In genomic region chr2:120609826-120610395, GRCh38 we compare ENCODE assay signal across 25 cellular contexts.
"Had no signal": no experiment of that assay in that cellular context is flagged by ENCODE, and none has a peak within 500 bp of the region (broad histone marks: within the 10 kb centered on the region; RNA-seq: fewer than 3 reads in every experiment).

No MANE protein-coding gene starts in this region.

- H3K9me3 Mint-ChIP-seq: immature natural killer cell; naive B cell; nephron; stimulated activated memory B cell treated with anti-CD40 and anti-IgM and Interleukin-4, amounts not matched to agents 10 μg/mL and 1 μg/mL and 100 μg/mL, for 72 hours; stimulated activated naive CD8-positive, alpha-beta T cell treated with anti-CD3 and anti-CD28 coated beads, Interleukin-15, Interleukin-2, amounts not matched to agents 100 ng/mL and 50 ng/mL, for 24 hours had no signal

- H3K4me3 Mint-ChIP-seq: immature natural killer cell; naive B cell; nephron; stimulated activated memory B cell treated with anti-CD40 and anti-IgM and Interleukin-4, amounts not matched to agents 10 μg/mL and 1 μg/mL and 100 μg/mL, for 72 hours; stimulated activated naive CD8-positive, alpha-beta T cell treated with anti-CD3 and anti-CD28 coated beads, Interleukin-15, Interleukin-2, amounts not matched to agents 100 ng/mL and 50 ng/mL, for 24 hours had no signal

- H3K4me3 ChIP-seq: esophagus muscularis mucosa, gastroesophageal sphincter, lung, ovary, right lobe of liver, spleen, testis, tibial nerve had no signal

- H3K4me1 ChIP-seq: right lobe of liver, spleen, testis had no signal

- H3K27ac ChIP-seq: epithelial cell of prostate, esophagus muscularis mucosa, gastroesophageal sphincter, neutrophil, ovary, right lobe of liver, spleen, testis, tibial nerve had no signal

- H3K9me3 ChIP-seq: esophagus muscularis mucosa, gastroesophageal sphincter, neutrophil, ovary, right lobe of liver, spleen, testis, tibial nerve had no signal

- DNase-seq: effector memory CD4-positive, alpha-beta T cell; foreskin fibroblast; glutamatergic neuron; immature natural killer cell; left cardiac atrium; left ventricle myocardium superior; mesenchymal stem cell; midbrain; naive B cell; ovary; spleen; stimulated activated CD4-positive, alpha-beta T cell treated with anti-CD3 and anti-CD28 coated beads, Interleukin-15, amount 100 ng/mL, for 24 hours; stimulated activated CD4-positive, alpha-beta T cell treated with anti-CD3 and anti-CD28 coated beads, Interleukin-1b, Interleukin-23, amount 100 ng/mL, for 48 hours; stimulated activated CD4-positive, alpha-beta T cell treated with anti-CD3 and anti-CD28 coated beads, Interleukin-4, amount 100 ng/mL, for 24 hours; testis had no signal

- H3K27me3 Mint-ChIP-seq: stimulated activated naive CD8-positive, alpha-beta T cell treated with anti-CD3 and anti-CD28 coated beads, Interleukin-15, Interleukin-2, amounts not matched to agents 100 ng/mL and 50 ng/mL, for 24 hours had no signal

- H3K36me3 ChIP-seq: esophagus muscularis mucosa, gastroesophageal sphincter, neutrophil, ovary, right lobe of liver, spleen, tibial nerve had no signal

- H3K27ac Mint-ChIP-seq: immature natural killer cell; naive B cell; stimulated activated memory B cell treated with anti-CD40 and anti-IgM and Interleukin-4, amounts not matched to agents 10 μg/mL and 1 μg/mL and 100 μg/mL, for 72 hours; stimulated activated naive CD8-positive, alpha-beta T cell treated with anti-CD3 and anti-CD28 coated beads, Interleukin-15, Interleukin-2, amounts not matched to agents 100 ng/mL and 50 ng/mL, for 24 hours had no signal

- H3K4me1 Mint-ChIP-seq: immature natural killer cell; stimulated activated memory B cell treated with anti-CD40 and anti-IgM and Interleukin-4, amounts not matched to agents 10 μg/mL and 1 μg/mL and 100 μg/mL, for 72 hours had no signal

- H3K27me3 ChIP-seq: ovary, right lobe of liver, testis, tibial nerve had no signal

- H3K36me3 Mint-ChIP-seq: immature natural killer cell; naive B cell; stimulated activated memory B cell treated with anti-CD40 and anti-IgM and Interleukin-4, amounts not matched to agents 10 μg/mL and 1 μg/mL and 100 μg/mL, for 72 hours had no signal
